8 cellular contexts compared by ENCODE assay signal in the genomic region with DNA sequence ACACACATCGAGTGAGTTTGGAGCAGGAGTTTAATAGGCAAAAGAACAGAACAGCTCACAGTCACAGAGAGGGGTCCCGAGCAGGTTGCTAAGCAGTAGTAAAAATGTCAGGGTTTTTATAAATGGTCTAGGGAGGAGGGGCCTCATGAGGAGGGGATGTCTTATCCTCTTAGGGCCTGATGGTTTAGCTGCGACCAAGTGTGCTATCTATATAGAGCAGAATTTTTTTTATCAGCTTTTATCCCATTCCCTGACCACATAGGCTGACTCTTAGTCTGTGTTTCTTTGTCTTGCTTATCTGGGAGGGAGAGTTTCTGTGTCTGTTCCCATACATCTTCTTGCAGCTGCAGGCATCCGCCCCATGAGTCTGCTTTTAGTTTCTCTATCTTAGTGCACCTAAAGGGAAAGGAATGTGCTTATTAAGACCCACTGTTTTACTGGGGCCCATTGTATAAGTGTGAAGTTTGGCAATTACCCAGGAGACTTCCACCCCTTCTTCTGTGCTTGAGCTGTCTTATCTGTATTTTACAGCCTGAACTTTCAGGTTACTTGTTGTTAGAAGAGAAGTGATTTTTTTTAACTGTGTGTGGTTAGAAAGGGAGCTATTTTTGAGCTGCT. TPM values are rescaled to one million over a fixed set of nuclear protein-coding genes. Genes with fewer than 3 reads are reported as not detected.
DNase-seq lines count a peak whose midpoint lies in the region; ATAC-seq, FAIRE-seq and TF ChIP-seq lines count a peak whose summit lies in the region.

No MANE protein-coding gene starts in this region.

- no peaks in the 10 kb centered on the region for H3K9me1 ChIP-seq in endothelial cell of umbilical vein (replicated peaks; ENCODE audit: control insufficient read depth, extremely low read depth, insufficient read depth, low read length)

- dilution Hi-C loops in endothelial cell of umbilical vein (cut with MboI; ENCODE audit: extremely low pct_ligation_motif_present, low sequenced_read_pairs) = no loop called here

- peak; percentile 47 for ATAC-seq in GM19397 (IDR thresholded peaks at IDR 0.05; ENCODE audit: unreplicated experiment)

- H2AFZ ChIP-seq in endothelial cell of umbilical vein (ENCODE audit: low read depth, low read length) = peak overlapping the region; percentile 80

- H3K4me3 ChIP-seq in MG63 (peak overlapping the region; percentile 36), endothelial cell of umbilical vein (replicated peaks in 1 of 3; ENCODE audit: insufficient read depth in 1 of 3, low read depth in 1 of 3, low read length in 3 of 3) (peak overlapping the region in 2 of 3 experiments; percentile 2 to 61)

- H4K20me1 ChIP-seq in endothelial cell of umbilical vein (replicated peaks; ENCODE audit: control insufficient read depth, extremely low read depth, insufficient read depth, low read length) = no peaks in the 10 kb centered on the region

- H3K36me3 ChIP-seq in MG63 = no peaks in the 10 kb centered on the region
- H3K36me3 ChIP-seq in endothelial cell of umbilical vein (ENCODE audit: control insufficient read depth in 2 of 2, extremely low read depth in 1 of 2, insufficient read depth in 2 of 2, low read length in 2 of 2) = no peaks in the 10 kb centered on the region

- no TSS peak for BruUV-seq in endothelial cell of umbilical vein (replicated peaks; lab: Mats Ljungman, UMichigan)

- H3K4me2 ChIP-seq in endothelial cell of umbilical vein (ENCODE audit: insufficient read depth, low read length) = peak overlapping the region; percentile 79

- peak overlapping the region; percentile 69 for H3K27ac ChIP-seq in endothelial cell of umbilical vein (ENCODE audit: insufficient read depth, low read depth, low read length)

- TF ChIP-seq CTCF in endothelial cell of umbilical vein (IDR thresholded peaks at IDR 0.05; ENCODE audit: extremely low read depth in 1 of 2, insufficient read depth in 1 of 2, low read depth in 1 of 2, low read length in 2 of 2) = no peak

- no peak for TF ChIP-seq POLR2A in endothelial cell of umbilical vein (IDR thresholded peaks at IDR 0.05; ENCODE audit: low read depth, low read length)

- peaks cover 20% of the 10 kb centered on the region for H3K4me1 ChIP-seq in endothelial cell of umbilical vein (ENCODE audit: control insufficient read depth, extremely low read depth, insufficient read depth, low read length)

- H3K79me2 ChIP-seq in endothelial cell of umbilical vein (ENCODE audit: control insufficient read depth, insufficient read depth, low read length) = no peaks in the 10 kb centered on the region

- H3K27me3 ChIP-seq in MG63 (no peaks in the 10 kb centered on the region), endothelial cell of umbilical vein (ENCODE audit: control insufficient read depth in 2 of 2, insufficient read depth in 2 of 2, low read length in 2 of 2) (no peaks in the 10 kb centered on the region)

- H3K9ac ChIP-seq in endothelial cell of umbilical vein (replicated peaks; ENCODE audit: extremely low read depth, insufficient read depth, low read length) = peak overlapping the region; percentile 69

- DNase-seq in MG63 (no peak), endothelial cell of umbilical vein (ENCODE audit: low read depth, low spot score) (peak; percentile 77), non-pigmented ciliary epithelial cell (ENCODE audit: low read depth) (peak; percentile 64), NCI-H1092 treated with DMSO at 0.1 percent for 48 hours (lab: John Stamatoyannopoulos, UW) (no peak), C1 segment of cervical spinal cord (lab: John Stamatoyannopoulos, UW) (no peak), AG08396 (ENCODE audit: low spot score) (no peak)
- DNase-seq in activated CD4-positive, alpha-beta T cell treated with anti-CD3 and anti-CD28 coated beads, Interleukin-2, amount 50 U/mL, for 4 hours = no peak

- no peak for FAIRE-seq in endothelial cell of umbilical vein (lab: Jason Lieb, UNC)

- intact Hi-C loops in endothelial cell of umbilical vein (cut with micrococcal nuclease) = no loop called here

- H3K9me3 ChIP-seq in MG63 = no peaks in the 10 kb centered on the region
- H3K9me3 ChIP-seq in endothelial cell of umbilical vein (replicated peaks; ENCODE audit: control insufficient read depth, insufficient read depth, low read length) = no peaks in the 10 kb centered on the region

- CTCF ChIA-PET in endothelial cell of umbilical vein (lab: Charles Lee) = interaction anchor here (0.7 to 11.1 kb wide), 6 partner anchors 9 to 74 kb away, joined by 3 to 106 read pairs (median 9); a partner anchor contains a TSS

- POLR2A ChIA-PET in endothelial cell of umbilical vein (lab: Charles Lee) = interaction anchor here (1.0 kb wide), 1 partner anchor 448 kb away, joined by 3 read pairs; no protein-coding TSS in a partner anchor

TF ChIP-seq in endothelial cell of umbilical vein, 7 proteins besides CTCF, POLR2A, EP300 and RAD21:
- no peak for TF ChIP-seq EZH2 (IDR thresholded peaks at IDR 0.05; ENCODE audit: borderline replicate concordance, low read depth, low read length, severe bottlenecking)
- TF ChIP-seq, protein P1, sequence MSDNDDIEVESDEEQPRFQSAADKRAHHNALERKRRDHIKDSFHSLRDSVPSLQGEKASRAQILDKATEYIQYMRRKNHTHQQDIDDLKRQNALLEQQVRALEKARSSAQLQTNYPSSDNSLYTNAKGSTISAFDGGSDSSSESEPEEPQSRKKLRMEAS (IDR thresholded peaks at IDR 0.05; ENCODE audit: insufficient read depth, insufficient read length) = no peak
- no peak for TF ChIP-seq FOS (IDR thresholded peaks at IDR 0.05; ENCODE audit: borderline replicate concordance, insufficient read depth, low read length)
- TF ChIP-seq MYC (IDR thresholded peaks at IDR 0.05; ENCODE audit: low read depth, low read length) = no peak
- no peak for TF ChIP-seq JUN (IDR thresholded peaks at IDR 0.05; ENCODE audit: borderline replicate concordance, insufficient read depth, insufficient read length, low read depth)
- no peak for TF ChIP-seq POLR2AphosphoS5 (IDR thresholded peaks at IDR 0.05; ENCODE audit: insufficient read depth, low read depth, low read length)
- no peak for TF ChIP-seq GATA2 (IDR thresholded peaks at IDR 0.05; ENCODE audit: insufficient read depth, insufficient read length, low read depth, low read length)

RNA-seq across cellular contexts. Expression of a gene that starts 30.4 kb away (rescaled TPM):
- 2.2 and 4.6 TPM in 2 replicates for total RNA-seq in MG63 (2014; rRNA removed; shearing (Covaris generic); ENCODE audit: low replicate concordance)
- total RNA-seq in endothelial cell of umbilical vein = 13.0 and 14.6 TPM in 2 replicates
- polyA plus RNA-seq in endothelial cell of umbilical vein = 3.8 and 4.2 TPM in 2 replicates
- polyA plus RNA-seq in endothelial cell of umbilical vein (2011; cell fraction: cytosol; rRNA removed) = 4.7 and 4.8 TPM in 2 replicates
- polyA plus RNA-seq in endothelial cell of umbilical vein (2011; cell fraction: nucleus; rRNA removed) = 8.2 and 9.3 TPM in 2 replicates
- 7.1 and 8.6 TPM in 2 replicates for polyA plus RNA-seq in endothelial cell of umbilical vein (2012)
- 4.3 and 9.2 TPM in 2 replicates for polyA minus RNA-seq in endothelial cell of umbilical vein
- 7.6 TPM for polyA minus RNA-seq in endothelial cell of umbilical vein (2011; cell fraction: cytosol; rRNA and poly(A)+ RNA removed)
- 6.5 and 7.9 TPM in 2 replicates for polyA minus RNA-seq in endothelial cell of umbilical vein (2011; cell fraction: nucleus; rRNA and poly(A)+ RNA removed)

RNA-seq across cellular contexts. Expression of a gene that starts 57.1 kb away (rescaled TPM):
- 40.6 and 40.7 TPM in 2 replicates for total RNA-seq in MG63 (2014; rRNA removed; shearing (Covaris generic); ENCODE audit: low replicate concordance)
- 70.8 and 79.6 TPM in 2 replicates for total RNA-seq in endothelial cell of umbilical vein
- polyA plus RNA-seq in endothelial cell of umbilical vein = 29.4 and 42.2 TPM in 2 replicates
- polyA plus RNA-seq in endothelial cell of umbilical vein (2011; cell fraction: cytosol; rRNA removed) = 42.7 and 56.8 TPM in 2 replicates
- 41.6 and 43.7 TPM in 2 replicates for polyA plus RNA-seq in endothelial cell of umbilical vein (2011; cell fraction: nucleus; rRNA removed)
- 120 and 124 TPM in 2 replicates for polyA plus RNA-seq in endothelial cell of umbilical vein (2012)
- polyA minus RNA-seq in endothelial cell of umbilical vein = 86.6 and 92.5 TPM in 2 replicates
- polyA minus RNA-seq in endothelial cell of umbilical vein (2011; cell fraction: cytosol; rRNA and poly(A)+ RNA removed) = 13.1 TPM
- 17.3 and 25.4 TPM in 2 replicates for polyA minus RNA-seq in endothelial cell of umbilical vein (2011; cell fraction: nucleus; rRNA and poly(A)+ RNA removed)

Comparison
In these comparisons a context has a peak if more than half of its experiments do, and no peak if none do; other contexts are left out.
1. DNase-seq: peak in endothelial cell of umbilical vein (single experiment) and non-pigmented ciliary epithelial cell (single experiment); none in MG63 (single experiment), NCI-H1092 treated with DMSO at 0.1 percent for 48 hours (single experiment), activated CD4-positive, alpha-beta T cell treated with anti-CD3 and anti-CD28 coated beads, Interleukin-2, amount 50 U/mL, for 4 hours (0 of 2), C1 segment of cervical spinal cord (0 of 14) and AG08396 (single experiment).